Comparison of ENCODE assay signal across 12 cellular contexts in genomic region chr12:25280082-25280481, GRCh38.
"Had no signal": no experiment of that assay in that cellular context is flagged by ENCODE, and none has a peak within 500 bp of the region (broad histone marks: within the 10 kb centered on the region; RNA-seq: fewer than 3 reads in every experiment).

No MANE protein-coding gene starts in this region.

- H3K4me3 Mint-ChIP-seq: activated B cell treated with CpG ODN at 0.5 μM for 24 hours; naive B cell; stimulated activated naive B cell treated with anti-CD40 and anti-IgM and Interleukin-4, amounts not matched to agents 10 μg/mL and 1 μg/mL and 100 μg/mL, for 72 hours had no signal

- H3K27ac ChIP-seq: ascending aorta, foreskin keratinocyte, psoas muscle, right lobe of liver, SK-N-MC, upper lobe of left lung had no signal

- H3K27me3 ChIP-seq: ascending aorta, foreskin keratinocyte, right lobe of liver, upper lobe of left lung had no signal

- H3K36me3 Mint-ChIP-seq: naive B cell; stimulated activated naive B cell treated with anti-CD40 and anti-IgM and Interleukin-4, amounts not matched to agents 10 μg/mL and 1 μg/mL and 100 μg/mL, for 72 hours had no signal

- H3K27me3 Mint-ChIP-seq: activated B cell treated with CpG ODN at 0.5 μM for 24 hours; naive B cell; stimulated activated naive B cell treated with anti-CD40 and anti-IgM and Interleukin-4, amounts not matched to agents 10 μg/mL and 1 μg/mL and 100 μg/mL, for 72 hours had no signal

- H3K27ac Mint-ChIP-seq: activated B cell treated with CpG ODN at 0.5 μM for 24 hours; activated T-helper 2 cell treated with anti-CD3 and anti-CD28 coated beads, Interferon-gamma antibody, Interleukin-2, Interleukin-4, amounts not matched to agents 10 μg/mL and 5 μg/mL and 100 μg/mL, durations not matched to agents 14 hours and 24 hours and 36 hours; naive B cell; stimulated activated naive B cell treated with anti-CD40 and anti-IgM and Interleukin-4, amounts not matched to agents 10 μg/mL and 1 μg/mL and 100 μg/mL, for 72 hours had no signal

- H3K36me3 ChIP-seq: ascending aorta, right lobe of liver, upper lobe of left lung had no signal

- H3K4me1 ChIP-seq: foreskin keratinocyte, psoas muscle had no signal

- H3K4me3 ChIP-seq: ascending aorta, psoas muscle, right lobe of liver, SK-N-MC, upper lobe of left lung had no signal

- H3K9me3 Mint-ChIP-seq: activated B cell treated with CpG ODN at 0.5 μM for 24 hours; activated T-helper 2 cell treated with anti-CD3 and anti-CD28 coated beads, Interferon-gamma antibody, Interleukin-2, Interleukin-4, amounts not matched to agents 10 μg/mL and 5 μg/mL and 100 μg/mL, durations not matched to agents 14 hours and 24 hours and 36 hours; naive B cell had no signal

- DNase-seq: activated B cell treated with CpG ODN at 0.5 μM for 24 hours; activated CD4-positive, alpha-beta T cell treated with anti-CD3 and anti-CD28 coated beads, Interleukin-2, amount 50 U/mL, for 4 hours; foreskin keratinocyte; naive B cell; occipital lobe; psoas muscle; right lobe of liver; stimulated activated naive B cell treated with anti-CD40 and anti-IgM and Interleukin-4, amounts not matched to agents 10 μg/mL and 1 μg/mL and 100 μg/mL, for 72 hours; upper lobe of left lung had no signal

- ATAC-seq: foreskin keratinocyte; psoas muscle; right lobe of liver; stimulated activated naive B cell treated with anti-CD40 and anti-IgM and Interleukin-4, amounts not matched to agents 10 μg/mL and 1 μg/mL and 100 μg/mL, for 72 hours had no signal
